Comparison of ENCODE assay signal across 10 cellular contexts in genomic region chr13:78806457-78806856, GRCh38.
DNase-seq lines count a peak whose midpoint lies in the region; ATAC-seq lines count a peak whose summit lies in the region.
"Had no signal": no experiment of that assay in that cellular context is flagged by ENCODE, and none has a peak within 500 bp of the region (broad histone marks: within the 10 kb centered on the region; RNA-seq: fewer than 3 reads in every experiment).

No MANE protein-coding gene starts in this region.

- ATAC-seq in GM18502 (IDR thresholded peaks at IDR 0.05; ENCODE audit: poor library complexity, unreplicated experiment) = peak; percentile 73
- ATAC-seq in HG02759 (IDR thresholded peaks at IDR 0.05; ENCODE audit: unreplicated experiment) = peak; percentile 84
- no peak for ATAC-seq in GM19023 (IDR thresholded peaks at IDR 0.05; ENCODE audit: unreplicated experiment)
- ATAC-seq in HG02973 (IDR thresholded peaks at IDR 0.05; ENCODE audit: unreplicated experiment) = no peak

- DNase-seq in OCI-M1 (lab: John Stamatoyannopoulos, UW) (peak; percentile 43), lung microvascular endothelial cell (ENCODE audit: low read depth in 2 of 2) (peak; percentile 1 to 15), GOT3 (lab: John Stamatoyannopoulos, UW) (no peak), cerebellum (ENCODE audit: low spot score) (no peak)
- DNase-seq: amniotic stem cell, NCI-H1105 treated with DMSO at 0.1 percent for 48 hours had no signal

Comparison
In these comparisons a context has a peak if more than half of its experiments do, and no peak if none do; other contexts are left out.
1. ATAC-seq: peak in GM18502 (single experiment) and HG02759 (single experiment); none in GM19023 (single experiment) and HG02973 (single experiment).
2. DNase-seq: peak in OCI-M1 (single experiment) and lung microvascular endothelial cell (2 of 2); none in GOT3 (single experiment) and cerebellum (single experiment).